26 cellular contexts compared by ENCODE assay signal in the genomic region with DNA sequence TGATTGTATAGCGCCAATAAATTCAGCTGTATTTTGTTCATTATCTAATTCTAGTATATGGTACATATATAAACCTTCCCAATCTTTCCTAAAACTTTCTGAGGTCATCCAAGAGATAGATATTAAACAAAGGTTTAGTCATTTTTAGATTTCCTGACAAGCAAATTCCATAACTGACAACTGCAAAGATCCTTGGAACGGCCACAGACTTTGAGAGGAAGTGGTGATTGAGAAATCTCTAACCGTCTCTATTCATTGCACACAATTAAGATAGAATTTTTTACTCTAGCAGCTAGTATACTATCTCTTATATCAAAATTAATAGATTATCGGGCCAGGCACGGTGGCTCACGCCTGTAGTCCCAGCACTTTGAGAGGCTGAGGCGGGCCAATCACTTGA. TPM values are rescaled to one million over a fixed set of nuclear protein-coding genes. Genes with fewer than 3 reads are reported as not detected.
DNase-seq lines count a peak whose midpoint lies in the region; ATAC-seq, FAIRE-seq and TF ChIP-seq lines count a peak whose summit lies in the region.
"Had no signal": no experiment of that assay in that cellular context is flagged by ENCODE, and none has a peak within 500 bp of the region (broad histone marks: within the 10 kb centered on the region; RNA-seq: fewer than 3 reads in every experiment).

No MANE protein-coding gene starts in this region.

- H3K27me3 ChIP-seq in A673 (replicated peaks; ENCODE audit: insufficient read depth, low read depth, low read length, poor library complexity) = no peaks in the 10 kb centered on the region
- no peaks in the 10 kb centered on the region for H3K27me3 ChIP-seq in astrocyte (ENCODE audit: insufficient read depth, low read length)
- no peaks in the 10 kb centered on the region for H3K27me3 ChIP-seq in CD8-positive, alpha-beta memory T cell (ENCODE audit: insufficient read depth, low read length, poor library complexity, severe bottlenecking)
- H3K27me3 ChIP-seq: ascending aorta, BLaER1, tibial nerve had no signal

- TF ChIP-seq CTCF in A673 (conservative IDR thresholded peaks at IDR 0.05; ENCODE audit: low read depth, low read length) (no peak), astrocyte (IDR thresholded peaks at IDR 0.05; ENCODE audit: insufficient read depth, low read depth, low read length) (no peak)

- no peak overlapping the region for H3K4me3 ChIP-seq in A673 (ENCODE audit: low read depth, low read length, poor library complexity, severe bottlenecking)
- no peak overlapping the region for H3K4me3 ChIP-seq in astrocyte (ENCODE audit: insufficient read depth, low read depth, low read length)
- H3K4me3 ChIP-seq in CD8-positive, alpha-beta memory T cell (ENCODE audit: low read length) = no peak overlapping the region
- H3K4me3 ChIP-seq: A549, ascending aorta, BLaER1, smooth muscle cell, tibial nerve had no signal

- H3K27ac ChIP-seq in A673 (ENCODE audit: low read depth, low read length, poor library complexity, severe bottlenecking) = peak overlapping the region; percentile 47
- no peak overlapping the region for H3K27ac ChIP-seq in astrocyte (ENCODE audit: low read depth, low read length)
- no peak overlapping the region for H3K27ac ChIP-seq in CD8-positive, alpha-beta memory T cell (ENCODE audit: low read depth, low read length)
- H3K27ac ChIP-seq: A549, ascending aorta, BLaER1, tibial nerve, WERI-Rb-1 had no signal

- no peaks in the 10 kb centered on the region for H3K9me3 Mint-ChIP-seq in astrocyte (ENCODE audit: unreplicated experiment)
- no peaks in the 10 kb centered on the region for H3K9me3 Mint-ChIP-seq in stimulated activated naive CD8-positive, alpha-beta T cell treated with anti-CD3 and anti-CD28 coated beads, Interleukin-15, amount 100 ng/mL, for 72 hours
- H3K9me3 Mint-ChIP-seq in CD8-positive, alpha-beta memory T cell = no peaks in the 10 kb centered on the region
- H3K9me3 Mint-ChIP-seq: activated naive CD4-positive, alpha-beta T cell treated with anti-CD3 and anti-CD28 coated beads, Interleukin-2, amount 50 U/mL, for 24 hours; T-helper 1 cell treated with Interleukin-12 subunit alpha and Interleukin-12 subunit beta and Interleukin-4 antibody, amounts not matched to agents 30 μg/mL and 1 μg/mL, for 36 hours had no signal

- CTCF ChIA-PET in A673 (lab: Charles Lee) = no interaction called here
- CTCF ChIA-PET in CD8-positive, alpha-beta memory T cell (lab: Charles Lee) = no interaction called here

- ATAC-seq in stimulated activated naive CD8-positive, alpha-beta T cell treated with anti-CD3 and anti-CD28 coated beads, Interleukin-15, amount 100 ng/mL, for 72 hours = no peak
- ATAC-seq: A549 had no signal

- no peak overlapping the region for H3K9ac ChIP-seq in astrocyte (ENCODE audit: low read length)
- H3K9ac ChIP-seq: BLaER1 had no signal

- FAIRE-seq in astrocyte (lab: Jason Lieb, UNC) = no peak
- FAIRE-seq: A549, GM18507, HTR-8/SVneo had no signal

- H3K79me2 ChIP-seq in astrocyte (ENCODE audit: insufficient read depth, low read length) = peaks cover 86% of the 10 kb centered on the region

- H4K20me1 ChIP-seq in astrocyte (ENCODE audit: insufficient read depth, low read length) = peaks cover 43% of the 10 kb centered on the region

- H3K27ac Mint-ChIP-seq in astrocyte (ENCODE audit: unreplicated experiment) = peak overlapping the region; percentile 62
- no peak overlapping the region for H3K27ac Mint-ChIP-seq in stimulated activated naive CD8-positive, alpha-beta T cell treated with anti-CD3 and anti-CD28 coated beads, Interleukin-15, amount 100 ng/mL, for 72 hours
- H3K27ac Mint-ChIP-seq in CD8-positive, alpha-beta memory T cell = peak overlapping the region in 1 of 8 donors; percentile 63
- H3K27ac Mint-ChIP-seq: activated naive CD4-positive, alpha-beta T cell treated with anti-CD3 and anti-CD28 coated beads, Interleukin-2, amount 50 U/mL, for 24 hours; T-helper 1 cell treated with Interleukin-12 subunit alpha and Interleukin-12 subunit beta and Interleukin-4 antibody, amounts not matched to agents 30 μg/mL and 1 μg/mL, for 36 hours had no signal

- DNase-seq in A673 (ENCODE audit: low spot score) = peak; percentile 14
- DNase-seq in M059J (ENCODE audit: low read depth) = peak; percentile 12
- peak; percentile 18 for DNase-seq in astrocyte (ENCODE audit: low read depth)
- peak; percentile 16 for DNase-seq in kidney tubule cell (ENCODE audit: low spot score)
- no peak for DNase-seq in NCI-H69 (lab: John Stamatoyannopoulos, UW)
- DNase-seq in stimulated activated naive CD8-positive, alpha-beta T cell treated with anti-CD3 and anti-CD28 coated beads, Interleukin-15, amount 100 ng/mL, for 72 hours = no peak
- DNase-seq in CD8-positive, alpha-beta memory T cell = no peak
- DNase-seq in NCI-H446 treated with DMSO at 0.1 percent for 48 hours (lab: John Stamatoyannopoulos, UW) = no peak
- DNase-seq: Calu3; erythroblast; HCEC 1CT; NCI-H1048; NCI-H1930; nucleus accumbens; stimulated activated CD4-positive, alpha-beta T cell treated with anti-CD3 and anti-CD28 coated beads, Interleukin-4, amount 100 ng/mL, for 1 hour; stimulated activated naive CD4-positive, alpha-beta T cell treated with Interleukin-2 at 50 U/mL for 16 hours; WERI-Rb-1 had no signal

- POLR2A ChIA-PET in A673 (lab: Charles Lee; ENCODE audit: low non-redundant PET) = interaction anchor here (0.7 kb wide), 1 partner anchor 48 kb away, joined by 3 read pairs; no protein-coding TSS in a partner anchor
- POLR2A ChIA-PET in CD8-positive, alpha-beta memory T cell (lab: Charles Lee) = no interaction called here

- H3K9me3 ChIP-seq in A673 (ENCODE audit: low read depth, low read length, poor library complexity, severe bottlenecking) (no peaks in the 10 kb centered on the region), astrocyte (ENCODE audit: insufficient read depth, low read depth, low read length) (no peaks in the 10 kb centered on the region)
- H3K9me3 ChIP-seq in CD8-positive, alpha-beta memory T cell (ENCODE audit: low read length) = no peaks in the 10 kb centered on the region
- H3K9me3 ChIP-seq: A549, ascending aorta, BLaER1, tibial nerve had no signal

- H2AFZ ChIP-seq in astrocyte (ENCODE audit: low read depth, low read length) = no peak overlapping the region

- no peaks in the 10 kb centered on the region for H3K36me3 ChIP-seq in A673 (ENCODE audit: insufficient read depth, low read length, poor library complexity, severe bottlenecking)
- H3K36me3 ChIP-seq in astrocyte (ENCODE audit: insufficient read depth, low read length) = peaks cover 2% of the 10 kb centered on the region
- H3K36me3 ChIP-seq in CD8-positive, alpha-beta memory T cell (ENCODE audit: insufficient read depth, low read length) = no peaks in the 10 kb centered on the region
- H3K36me3 ChIP-seq: tibial nerve had no signal

- no peak overlapping the region for H3K4me3 Mint-ChIP-seq in astrocyte (ENCODE audit: unreplicated experiment)
- no peak overlapping the region for H3K4me3 Mint-ChIP-seq in stimulated activated naive CD8-positive, alpha-beta T cell treated with anti-CD3 and anti-CD28 coated beads, Interleukin-15, amount 100 ng/mL, for 72 hours
- H3K4me3 Mint-ChIP-seq in CD8-positive, alpha-beta memory T cell = no peak overlapping the region
- H3K4me3 Mint-ChIP-seq: activated naive CD4-positive, alpha-beta T cell treated with anti-CD3 and anti-CD28 coated beads, Interleukin-2, amount 50 U/mL, for 24 hours; T-helper 1 cell treated with Interleukin-12 subunit alpha and Interleukin-12 subunit beta and Interleukin-4 antibody, amounts not matched to agents 30 μg/mL and 1 μg/mL, for 36 hours had no signal

- no peaks in the 10 kb centered on the region for H3K36me3 Mint-ChIP-seq in astrocyte (ENCODE audit: low read depth, unreplicated experiment)
- H3K36me3 Mint-ChIP-seq in CD8-positive, alpha-beta memory T cell = peaks cover 0 to 44% (median 4%) of the 10 kb centered on the region in 3 donors

- BruUV-seq in A673 (replicated peaks; lab: Mats Ljungman, UMichigan) = no TSS peak

- H3K4me2 ChIP-seq in astrocyte (ENCODE audit: low read length) = no peak overlapping the region
- H3K4me2 ChIP-seq: A549, BLaER1, smooth muscle cell had no signal

- H3K4me1 Mint-ChIP-seq in astrocyte (ENCODE audit: low read depth, unreplicated experiment) = peaks cover 18% of the 10 kb centered on the region
- H3K4me1 Mint-ChIP-seq in stimulated activated naive CD8-positive, alpha-beta T cell treated with anti-CD3 and anti-CD28 coated beads, Interleukin-15, amount 100 ng/mL, for 72 hours = peaks cover 27% of the 10 kb centered on the region
- H3K4me1 Mint-ChIP-seq in CD8-positive, alpha-beta memory T cell = peaks cover 24 to 42% (median 34%) of the 10 kb centered on the region in 3 donors

- H3K4me1 ChIP-seq in A673 (ENCODE audit: insufficient read depth, low read length, poor library complexity, severe bottlenecking) (peaks cover 42% of the 10 kb centered on the region), astrocyte (ENCODE audit: insufficient read depth, low read length) (peaks cover 10% of the 10 kb centered on the region)
- H3K4me1 ChIP-seq in CD8-positive, alpha-beta memory T cell (ENCODE audit: insufficient read depth, low read length) = peaks cover 9% of the 10 kb centered on the region

- H3K27me3 Mint-ChIP-seq in astrocyte (ENCODE audit: low read depth, unreplicated experiment) = no peaks in the 10 kb centered on the region
- no peaks in the 10 kb centered on the region for H3K27me3 Mint-ChIP-seq in stimulated activated naive CD8-positive, alpha-beta T cell treated with anti-CD3 and anti-CD28 coated beads, Interleukin-15, amount 100 ng/mL, for 72 hours
- no peaks in the 10 kb centered on the region for H3K27me3 Mint-ChIP-seq in CD8-positive, alpha-beta memory T cell
- H3K27me3 Mint-ChIP-seq: activated naive CD4-positive, alpha-beta T cell treated with anti-CD3 and anti-CD28 coated beads, Interleukin-2, amount 50 U/mL, for 24 hours had no signal

- intact Hi-C loops in A673 (cut with micrococcal nuclease; ENCODE audit: unreplicated experiment) = no loop called here

RNA-seq across cellular contexts. Expression of a gene that starts 4.7 kb away (rescaled TPM):
- total RNA-seq in A673 (2021) = 23.1 and 27.4 TPM in 2 replicates
- 12.2 and 33.8 TPM in 2 replicates for total RNA-seq in M059J (2014; rRNA removed; shearing (Covaris generic))
- 37.0 and 44.6 TPM in 2 replicates for total RNA-seq in astrocyte
- 10 to 100 TPM; 25.6 to 27.0 TPM for total RNA-seq in CD8-positive, alpha-beta memory T cell
- 15.5 TPM for polyA plus RNA-seq in CD8-positive, alpha-beta memory T cell

RNA-seq across cellular contexts. Expression of a gene that starts 30.0 kb away (rescaled TPM):
- 138 TPM in 2 replicates for total RNA-seq in A673 (2021)
- 90.7 and 163 TPM in 2 replicates for total RNA-seq in M059J (2014; rRNA removed; shearing (Covaris generic))
- 1.8 and 2.5 TPM in 2 replicates for total RNA-seq in astrocyte
- 10 to 100 TPM; 84.4 to 90.3 TPM for total RNA-seq in CD8-positive, alpha-beta memory T cell
- polyA plus RNA-seq in CD8-positive, alpha-beta memory T cell = not detected
- total RNA-seq: ascending aorta had no signal

RNA-seq across cellular contexts. Expression of a gene that starts 36.4 kb away (rescaled TPM):
- total RNA-seq in A673 (2021) (24.9 and 30.9 TPM in 2 replicates), astrocyte (32.0 and 40.7 TPM in 2 replicates)
- total RNA-seq in M059J (2014; rRNA removed; shearing (Covaris generic)) = 10.5 and 10.6 TPM in 2 replicates
- 10 to 100 TPM; 25.1 to 26.2 TPM for total RNA-seq in CD8-positive, alpha-beta memory T cell
- 31.9 TPM for polyA plus RNA-seq in CD8-positive, alpha-beta memory T cell

Comparison
In these comparisons a context has a peak if more than half of its experiments do, and no peak if none do; other contexts are left out.
1. DNase-seq: peak in A673 (single experiment), M059J (single experiment), astrocyte (single experiment) and kidney tubule cell (single experiment); none in NCI-H69 (single experiment), stimulated activated naive CD8-positive, alpha-beta T cell treated with anti-CD3 and anti-CD28 coated beads, Interleukin-15, amount 100 ng/mL, for 72 hours (0 of 2), CD8-positive, alpha-beta memory T cell (0 of 5) and NCI-H446 treated with DMSO at 0.1 percent for 48 hours (single experiment).
2. RNA of a gene that starts 30.0 kb away (total RNA-seq): 90.7 to 163 TPM in M059J, 138 TPM in A673 and 84.4 to 90.3 TPM in CD8-positive, alpha-beta memory T cell; 1.8 to 2.5 TPM in astrocyte; every median in the first group is over 10 times any median in the second.